ENCODE assay signal across 8 cellular contexts in the genomic region with DNA sequence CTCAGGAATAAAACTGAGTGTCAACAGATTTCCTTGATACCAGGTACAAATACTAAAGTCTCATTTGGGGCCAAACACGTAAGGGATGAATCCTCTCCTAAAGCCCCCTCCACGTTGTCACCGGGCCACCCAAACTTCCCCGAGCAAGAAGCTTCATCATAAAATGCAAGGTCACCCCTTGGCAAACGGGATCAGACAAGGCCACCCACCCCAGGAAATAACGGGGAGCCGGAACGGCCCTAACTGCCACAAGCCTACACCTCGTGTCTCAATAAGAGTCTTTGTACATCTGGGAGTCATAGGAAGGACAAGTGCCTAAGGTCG. TPM values are rescaled to one million over a fixed set of nuclear protein-coding genes. Genes with fewer than 3 reads are reported as not detected.
DNase-seq lines count a peak whose midpoint lies in the region; ATAC-seq and TF ChIP-seq lines count a peak whose summit lies in the region.

No MANE protein-coding gene starts in this region.

- no peak for DNase-seq in CD8-positive, alpha-beta memory T cell
- DNase-seq in OCI-LY7 (ENCODE audit: low spot score) (peak; percentile 33), iPS-NIHi7 (ENCODE audit: extremely low spot score) (no peak), activated gamma-delta T cell treated with Interleukin-2 at 50 U/mL for 16 hours (no peak), SHP77 treated with DMSO at 0.1 percent for 48 hours (lab: John Stamatoyannopoulos, UW) (no peak)

- no peaks in the 10 kb centered on the region for H3K9me3 Mint-ChIP-seq in CD8-positive, alpha-beta memory T cell

- H3K9me2 ChIP-seq in OCI-LY7 (ENCODE audit: insufficient read depth, low read length) = no peaks in the 10 kb centered on the region

- peak overlapping the region; percentile 94 to 99 (median 97) for H3K4me3 Mint-ChIP-seq in CD8-positive, alpha-beta memory T cell

- no peak for ATAC-seq in GM21390 (IDR thresholded peaks at IDR 0.05; ENCODE audit: unreplicated experiment)

- peaks cover 8 to 58% (median 16%) of the 10 kb centered on the region in 3 donors for H3K36me3 Mint-ChIP-seq in CD8-positive, alpha-beta memory T cell

- H3K4me2 ChIP-seq in OCI-LY7 (ENCODE audit: low read length) = peak overlapping the region; percentile 80

- intact Hi-C loops in OCI-LY7 (cut with micrococcal nuclease; ENCODE audit: unreplicated experiment) = no loop called here

- peaks cover 48 to 63% (median 55%) of the 10 kb centered on the region in 3 donors for H3K4me1 Mint-ChIP-seq in CD8-positive, alpha-beta memory T cell

- POLR2A ChIA-PET in CD8-positive, alpha-beta memory T cell (lab: Charles Lee) = interaction anchor here (0.6 to 2.8 kb wide), 11 partner anchors 8 to 262 kb away, joined by 3 to 25 read pairs (median 5); a partner anchor contains a TSS
- POLR2A ChIA-PET in OCI-LY7 (lab: Charles Lee) = interaction anchor here (1.1 to 1.4 kb wide), 2 partner anchors 13 to 16 kb away, joined by 5 to 7 read pairs; a partner anchor contains a TSS

- peak overlapping the region; percentile 90 for H3K4me3 ChIP-seq in CD8-positive, alpha-beta memory T cell (ENCODE audit: low read length)
- peak overlapping the region; percentile 93 for H3K4me3 ChIP-seq in OCI-LY7 (ENCODE audit: low read depth, low read length, poor library complexity, severe bottlenecking)
- H3K4me3 ChIP-seq in esophagus (ENCODE audit: low read depth in 1 of 2, low read length in 2 of 2) = peak overlapping the region; percentile 97 to 99
- peak overlapping the region; percentile 90 to 95 for H3K4me3 ChIP-seq in neutrophil (ENCODE audit: low read depth in 1 of 2, low read length in 1 of 2)

- H3K27ac ChIP-seq in CD8-positive, alpha-beta memory T cell (ENCODE audit: low read depth, low read length) = peak overlapping the region; percentile 86
- H3K27ac ChIP-seq in OCI-LY7 (ENCODE audit: low read depth, low read length, poor library complexity, severe bottlenecking) = peak overlapping the region; percentile 87
- peak overlapping the region; percentile 96 to 97 for H3K27ac ChIP-seq in esophagus (ENCODE audit: low read depth in 2 of 2, low read length in 1 of 2)
- peak overlapping the region; percentile 82 for H3K27ac ChIP-seq in neutrophil

- CTCF ChIA-PET in CD8-positive, alpha-beta memory T cell (lab: Charles Lee) = interaction anchor here (1.1 to 2.6 kb wide), 6 partner anchors 9 to 217 kb away, joined by 5 to 14 read pairs (median 7); a partner anchor contains a TSS
- CTCF ChIA-PET in OCI-LY7 (lab: Charles Lee; ENCODE audit: unreplicated experiment) = no interaction called here

- H3K27me3 ChIP-seq in CD8-positive, alpha-beta memory T cell (ENCODE audit: insufficient read depth, low read length, poor library complexity, severe bottlenecking) = no peaks in the 10 kb centered on the region
- H3K27me3 ChIP-seq in esophagus (ENCODE audit: control insufficient read depth in 1 of 2, insufficient read depth in 2 of 2, low read length in 2 of 2) = no peaks in the 10 kb centered on the region
- peaks cover 5% of the 10 kb centered on the region for H3K27me3 ChIP-seq in neutrophil

- no peak for TF ChIP-seq CTCF in OCI-LY7 (conservative IDR thresholded peaks at IDR 0.05; ENCODE audit: low read length)
- TF ChIP-seq CTCF in neutrophil (IDR thresholded peaks at IDR 0.05) = no peak

- no TSS peak for BruUV-seq in OCI-LY7 (replicated peaks; lab: Mats Ljungman, UMichigan)

- no peaks in the 10 kb centered on the region for H3K9me3 ChIP-seq in CD8-positive, alpha-beta memory T cell (ENCODE audit: low read length)
- no peaks in the 10 kb centered on the region for H3K9me3 ChIP-seq in OCI-LY7 (ENCODE audit: low read length)
- H3K9me3 ChIP-seq in esophagus (ENCODE audit: control insufficient read depth in 2 of 2, insufficient read depth in 1 of 2, low read depth in 1 of 2, low read length in 1 of 2) = no peaks in the 10 kb centered on the region
- no peaks in the 10 kb centered on the region for H3K9me3 ChIP-seq in neutrophil

- 1% methylated on average over 10 of the region's 10 CpGs for WGBS in esophagus, 2 donors

- peak overlapping the region; percentile 92 to 98 (median 97) for H3K27ac Mint-ChIP-seq in CD8-positive, alpha-beta memory T cell

- peaks cover 57% of the 10 kb centered on the region for H3K79me2 ChIP-seq in OCI-LY7 (ENCODE audit: insufficient read depth, low read depth, low read length)

- no peak overlapping the region for H2AFZ ChIP-seq in OCI-LY7 (ENCODE audit: low read length)

- peaks cover 47% of the 10 kb centered on the region for H3K36me3 ChIP-seq in CD8-positive, alpha-beta memory T cell (ENCODE audit: insufficient read depth, low read length)
- peaks cover 56% of the 10 kb centered on the region for H3K36me3 ChIP-seq in OCI-LY7 (ENCODE audit: insufficient read depth, low read length)
- peaks cover 34 to 47% of the 10 kb centered on the region in 2 donors for H3K36me3 ChIP-seq in esophagus (ENCODE audit: control insufficient read depth in 2 of 2, insufficient read depth in 2 of 2, low read length in 1 of 2)
- H3K36me3 ChIP-seq in neutrophil = peaks cover 46% of the 10 kb centered on the region

- H3K27me3 Mint-ChIP-seq in CD8-positive, alpha-beta memory T cell = peaks cover 0 to 10% of the 10 kb centered on the region in 2 donors

- H3K4me1 ChIP-seq in CD8-positive, alpha-beta memory T cell (ENCODE audit: insufficient read depth, low read length) = peaks cover 46% of the 10 kb centered on the region
- H3K4me1 ChIP-seq in OCI-LY7 (ENCODE audit: insufficient read depth, low read length, poor library complexity, severe bottlenecking) (peaks cover 39% of the 10 kb centered on the region), esophagus (ENCODE audit: control insufficient read depth in 2 of 2, insufficient read depth in 2 of 2, low read length in 1 of 2) (peaks cover 7 to 22% of the 10 kb centered on the region in 2 donors), neutrophil (ENCODE audit: control insufficient read depth in 1 of 2, insufficient read depth in 1 of 2, low read depth in 1 of 2, low read length in 1 of 2) (peaks cover 41 to 46% of the 10 kb centered on the region in 2 experiments)

- H4K20me1 ChIP-seq in OCI-LY7 (ENCODE audit: insufficient read depth, low read length) = peaks cover 50% of the 10 kb centered on the region

RNA-seq across cellular contexts. Expression of a gene that starts 0.7 kb away (rescaled TPM):
- total RNA-seq in CD8-positive, alpha-beta memory T cell = 1,000 to 10,000 TPM; 3,106 to 3,129 TPM
- 533 TPM for polyA plus RNA-seq in CD8-positive, alpha-beta memory T cell
- total RNA-seq in OCI-LY7 (2014; rRNA removed; shearing (Covaris generic)) = 1,633 and 1,634 TPM in 2 replicates
- total RNA-seq in OCI-LY7 (2022) = 3,507 and 3,668 TPM in 2 replicates
- 100 to 1,000 TPM; 494 to 820 TPM for polyA plus RNA-seq in esophagus

RNA-seq across cellular contexts. Expression of a gene that starts 13.6 kb away (rescaled TPM):
- total RNA-seq in CD8-positive, alpha-beta memory T cell = 10 to 100 TPM; 42.5 to 44.9 TPM
- polyA plus RNA-seq in CD8-positive, alpha-beta memory T cell = 38.5 TPM
- 48.6 and 49.3 TPM in 2 replicates for total RNA-seq in OCI-LY7 (2014; rRNA removed; shearing (Covaris generic))
- 40.4 and 47.1 TPM in 2 replicates for total RNA-seq in OCI-LY7 (2022)
- polyA plus RNA-seq in esophagus = 10 to 100 TPM; 35.3 to 42.4 TPM

RNA-seq across cellular contexts. Expression of a gene that starts 23.0 kb away (rescaled TPM):
- 10 to 100 TPM; 29.1 to 33.8 TPM for total RNA-seq in CD8-positive, alpha-beta memory T cell
- polyA plus RNA-seq in CD8-positive, alpha-beta memory T cell = 6.3 TPM
- total RNA-seq in OCI-LY7 (2014; rRNA removed; shearing (Covaris generic)) = 25.3 and 31.5 TPM in 2 replicates
- 34.4 and 35.0 TPM in 2 replicates for total RNA-seq in OCI-LY7 (2022)
- polyA plus RNA-seq in esophagus = 10 to 100 TPM in 1 of 2 donors, 1 to 10 TPM in 1; 9.6 to 10.9 TPM

RNA-seq across cellular contexts. Expression of a gene that starts 51.7 kb away (rescaled TPM):
- not detected for total RNA-seq in CD8-positive, alpha-beta memory T cell
- polyA plus RNA-seq in CD8-positive, alpha-beta memory T cell = not detected
- not detected in 2 replicates for total RNA-seq in OCI-LY7 (2014; rRNA removed; shearing (Covaris generic))
- total RNA-seq in OCI-LY7 (2022) = not detected in 2 replicates
- polyA plus RNA-seq in esophagus = under 1 TPM; 0.20 to 0.31 TPM
